ENCODE assay signal across 8 cellular contexts in the genomic region with DNA sequence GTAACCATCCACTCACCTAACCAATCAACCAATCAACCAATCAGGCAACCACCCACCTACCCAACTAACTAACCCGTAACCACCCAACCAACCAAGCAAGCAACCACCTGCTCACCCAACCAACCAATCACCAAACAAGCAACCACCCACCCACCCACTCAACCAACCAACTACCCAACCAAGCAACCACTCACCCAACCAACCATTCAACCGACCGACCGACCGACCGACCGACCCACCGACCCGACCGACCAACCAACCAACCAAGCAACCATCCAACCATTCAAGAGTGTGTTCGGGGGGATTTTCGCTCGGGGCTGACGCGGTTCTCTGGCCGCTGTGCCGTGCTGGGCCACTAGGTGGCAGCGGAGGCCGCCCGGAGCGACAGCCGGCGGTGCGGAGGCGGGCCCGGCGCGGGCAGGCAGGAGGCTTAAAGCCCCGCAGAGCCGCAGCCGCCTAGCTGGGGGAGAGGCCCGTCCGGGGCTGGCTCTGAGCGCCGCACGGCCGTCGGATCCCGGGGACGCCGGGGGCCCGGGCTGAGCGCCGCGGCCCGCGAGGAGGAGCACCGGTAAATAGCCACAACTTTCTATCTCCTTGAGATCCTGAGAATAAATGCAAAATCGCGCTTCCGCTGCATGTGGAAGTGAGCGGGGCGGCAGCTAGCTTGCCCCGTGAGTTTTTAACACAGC. TPM values are rescaled to one million over a fixed set of nuclear protein-coding genes. Genes with fewer than 3 reads are reported as not detected.
DNase-seq lines count a peak whose midpoint lies in the region; ATAC-seq, FAIRE-seq and TF ChIP-seq lines count a peak whose summit lies in the region.

TSS of gene MC5R (plus strand) at position 443 of the 689 bp plus-strand sequence. CDS start 1,617 bp downstream, outside the sequence.

- CTCF ChIA-PET in A549 (lab: Yijun Ruan, JAX), result interaction anchor here (0.6 to 2.3 kb wide), 12 partner anchors 9 to 355 kb away, joined by 3 to 12 read pairs (median 4); no protein-coding TSS in a partner anchor

- H3K4me1 ChIP-seq in A549, result no peaks in the 10 kb centered on the region
- H3K4me1 ChIP-seq in endodermal cell (ENCODE audit: control insufficient read depth, insufficient read depth, low read length), result no peaks in the 10 kb centered on the region

- H3K9ac ChIP-seq in endodermal cell (ENCODE audit: extremely low read depth, low read length, poor library complexity, severe bottlenecking), result peak within 1 kb of the TSS; percentile 25

- TF ChIP-seq RAD21 in A549 (conservative IDR thresholded peaks at IDR 0.05 in 1 of 2, IDR thresholded peaks at IDR 0.05 in 1 of 2), result peak; percentile 56 to 81

- H3K4me3 Mint-ChIP-seq in endodermal cell, result no peak within 1 kb of the TSS

- TF ChIP-seq EP300 in A549 (IDR thresholded peaks at IDR 0.05), result no peak

- peak; percentile 87 to 96 for ATAC-seq in A549
- peak; percentile 92 for ATAC-seq in HG02981 (IDR thresholded peaks at IDR 0.05; ENCODE audit: unreplicated experiment)

- H3K9me3 ChIP-seq in A549, result no peaks in the 10 kb centered on the region
- no peaks in the 10 kb centered on the region for H3K9me3 ChIP-seq in endodermal cell (ENCODE audit: control insufficient read depth, low read length)

- 15% methylated on average over 11 of the region's 54 CpGs for WGBS in A549 (ENCODE audit: missing lambda C conversion rate)
- 8 to 10% methylated on average over 21 to 53 of the region's 54 CpGs for WGBS in endodermal cell (ENCODE audit: insufficient coverage in 1 of 2, insufficient read length in 1 of 2), 2 experiments

- no peak for FAIRE-seq in A549 (lab: Jason Lieb, UNC)
- FAIRE-seq in GM18507 (lab: Jason Lieb, UNC), result peak; percentile 79

- peak; percentile 21 to 33 for DNase-seq in A549 (ENCODE audit: low read depth in 1 of 2, low spot score in 1 of 2)
- DNase-seq in GM18507 (ENCODE audit: extremely low spot score, insufficient read length, low read depth), result peak; percentile 78
- DNase-seq in NCI-H460 (ENCODE audit: extremely low read depth, low read depth), result peak; percentile 32
- DNase-seq in activated CD8-positive, alpha-beta memory T cell treated with anti-CD3 and anti-CD28 coated beads for 4 hours (ENCODE audit: low read depth in 2 of 2), result peak; percentile 37 to 50
- peak; percentile 93 for DNase-seq in endodermal cell
- peak; percentile 37 for DNase-seq in mucosa of gallbladder (ENCODE audit: low spot score)
- peak; percentile 67 for DNase-seq in stimulated activated CD8-positive, alpha-beta memory T cell treated with anti-CD3 and anti-CD28 coated beads, Interleukin-4, amount 100 ng/mL, for 24 hours (ENCODE audit: low read depth)

- POLR2A ChIA-PET in A549 (lab: Yijun Ruan, JAX), result no interaction called here

- no peaks in the 10 kb centered on the region for H3K9me3 Mint-ChIP-seq in endodermal cell

- H3K4me1 Mint-ChIP-seq in endodermal cell, result peaks cover 5% of the 10 kb centered on the region

- H3K4me3 ChIP-seq in A549, result peak within 1 kb of the TSS; percentile 38
- H3K4me3 ChIP-seq in endodermal cell (ENCODE audit: low read length), result peak within 1 kb of the TSS; percentile 76

- H3K4me2 ChIP-seq in A549, result peak within 1 kb of the TSS; percentile 89

- H3K27me3 ChIP-seq in endodermal cell (ENCODE audit: control insufficient read depth, insufficient read depth, low read length, poor library complexity, severe bottlenecking), result peaks cover 20% of the 10 kb centered on the region

- no peaks in the 10 kb centered on the region for H3K36me3 Mint-ChIP-seq in endodermal cell (ENCODE audit: low read depth)

- H3K36me3 ChIP-seq in endodermal cell (ENCODE audit: control insufficient read depth, insufficient read depth, low read length), result no peaks in the 10 kb centered on the region

- peak; percentile 57 for TF ChIP-seq CTCF in A549 (IDR thresholded peaks at IDR 0.05)
- TF ChIP-seq CTCF in endodermal cell (conservative IDR thresholded peaks at IDR 0.05), result peak; percentile 90

- H3K27ac ChIP-seq in A549, result no peak within 1 kb of the TSS
- no peak within 1 kb of the TSS for H3K27ac ChIP-seq in endodermal cell (ENCODE audit: low read depth, low read length)

- no peak for TF ChIP-seq POLR2A in A549 (IDR thresholded peaks at IDR 0.05; ENCODE audit: low read length)

- H3K27me3 Mint-ChIP-seq in endodermal cell (ENCODE audit: insufficient read depth), result peaks cover 37% of the 10 kb centered on the region

- H3K27ac Mint-ChIP-seq in endodermal cell, result no peak within 1 kb of the TSS

TF ChIP-seq in A549, 52 proteins besides CTCF, POLR2A, EP300 and RAD21:
- TF ChIP-seq SMC3 (IDR thresholded peaks at IDR 0.05), result peak; percentile 66
- no peak for TF ChIP-seq HOXB5 (CRISPR knock-in tag; IDR thresholded peaks at IDR 0.05)
- TF ChIP-seq ZNF302 (CRISPR knock-in tag; IDR thresholded peaks at IDR 0.05), result no peak
- no peak for TF ChIP-seq CBX8 (IDR thresholded peaks at IDR 0.05)
- no peak for TF ChIP-seq HDAC2 (IDR thresholded peaks at IDR 0.05)

RNA-seq across cellular contexts. Expression of gene MC5R, which starts in this region (rescaled TPM):
- polyA plus RNA-seq in A549 (2011; rRNA removed) (not detected in 2 replicates), A549 (2017; fragmentation: RNase III; extraction: RNeasy Plus Mini Kit Qiagen cat#74134 plus additional on column Dnase treatment) (not detected in 3 replicates)
- polyA plus RNA-seq in A549 (2012; cell fraction: cytosol; rRNA removed), result not detected in 2 replicates
- not detected in 2 replicates for polyA plus RNA-seq in A549 (2012; cell fraction: nucleus; rRNA removed)
- not detected in 2 replicates for polyA minus RNA-seq in A549 (2011; rRNA and poly(A)+ RNA removed)
- not detected in 2 replicates for total RNA-seq in NCI-H460 (2014; rRNA removed; shearing (Covaris generic))
- polyA plus RNA-seq in NCI-H460 (2014; cell fraction: nucleus; rRNA removed), result not detected in 2 replicates
- total RNA-seq in endodermal cell (under 1 TPM in 1 of 2 donors, not detected in 1; 0.24 TPM), mucosa of gallbladder (not detected)
- 0.14 TPM for polyA plus RNA-seq in endodermal cell (2013, experiment 1 of 2)
- polyA plus RNA-seq in endodermal cell (2013, experiment 2 of 2), result not detected

Comparison
In these comparisons a context has a peak if more than half of its experiments do, and no peak if none do; other contexts are left out.
1. Peak in DNase-seq, ATAC-seq, H3K4me3 ChIP-seq and H3K4me2 ChIP-seq in A549; RNA of the gene not detected or under 1 TPM.
2. Peak in DNase-seq in NCI-H460; RNA of the gene not detected or under 1 TPM.
3. Peak in DNase-seq, H3K4me3 ChIP-seq and H3K9ac ChIP-seq in endodermal cell; RNA of the gene not detected or under 1 TPM.
4. Peak in DNase-seq in mucosa of gallbladder; RNA of the gene not detected or under 1 TPM.
5. DNase-seq: peak in every context shown above with its lines; median percentile 93 in endodermal cell; 78 in GM18507; 67 in stimulated activated CD8-positive, alpha-beta memory T cell treated with anti-CD3 and anti-CD28 coated beads, Interleukin-4, amount 100 ng/mL, for 24 hours; 44 in activated CD8-positive, alpha-beta memory T cell treated with anti-CD3 and anti-CD28 coated beads for 4 hours; 37 in mucosa of gallbladder; 32 in NCI-H460; 27 in A549.